In the genomic region with DNA sequence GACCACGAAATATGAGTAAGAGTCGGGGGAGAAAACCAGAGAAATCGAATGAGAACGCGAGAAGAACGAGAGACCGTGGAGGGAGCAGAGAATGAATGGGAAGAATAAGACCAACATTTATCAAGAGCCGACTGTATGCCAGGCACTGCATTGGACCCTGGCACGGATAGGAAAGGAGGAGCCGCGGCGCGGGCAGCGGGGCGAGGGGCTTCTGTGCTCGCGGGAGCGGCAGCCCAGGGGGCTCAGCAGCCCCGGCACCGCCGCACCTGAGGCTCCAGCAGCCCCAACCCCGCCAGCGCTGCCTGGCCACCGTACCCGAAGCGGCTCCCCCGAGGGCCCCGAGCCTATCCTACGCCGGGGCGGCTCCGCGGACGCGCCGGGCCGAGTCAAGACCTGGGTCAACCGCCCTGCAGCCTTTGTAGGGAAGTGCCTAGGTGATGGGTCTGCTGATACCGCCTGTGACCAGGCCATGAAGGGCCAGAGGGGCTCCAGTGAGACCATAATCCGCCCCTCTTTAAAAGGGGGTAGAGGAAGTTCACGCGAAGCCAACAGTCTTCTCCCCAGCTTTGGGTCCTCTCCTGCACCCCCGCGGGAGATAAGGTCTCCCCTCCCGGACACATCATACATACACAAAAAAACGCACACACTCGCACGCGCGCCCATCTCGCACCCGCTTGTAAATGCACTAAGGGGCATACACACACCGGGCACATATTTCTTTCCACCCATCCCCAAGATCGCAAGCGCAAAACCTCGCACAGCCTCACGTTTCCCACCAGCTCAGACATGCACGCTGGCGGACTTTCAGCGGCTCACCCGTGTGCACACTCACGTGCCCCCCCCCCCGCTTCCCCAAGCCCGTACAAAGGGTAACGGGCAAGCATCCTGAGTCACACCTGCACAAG, we compare ENCODE assay signal across 1 cellular context.
TF ChIP-seq lines count a peak whose summit lies in the region.

No MANE protein-coding gene starts in this region.

TF ChIP-seq in HepG2, 621 proteins besides CTCF, POLR2A, EP300 and RAD21 (continues in another document):
- TF ChIP-seq EZH2 (conservative IDR thresholded peaks at IDR 0.05; ENCODE audit: low read depth, low read length) = peak; percentile 85; the same call in 1 of the 2 replicates
- TF ChIP-seq ZNF891 (CRISPR knock-in tag; IDR thresholded peaks at IDR 0.05) = 0 out of 2 replicates have a peak, but pooled peaks have one; percentile 1
- TF ChIP-seq NRL (CRISPR knock-in tag; IDR thresholded peaks at IDR 0.05; ENCODE audit: borderline replicate concordance) = 0 out of 2 replicates have a peak, but pooled peaks have one; percentile 16
- TF ChIP-seq THAP11 (CRISPR knock-in tag; IDR thresholded peaks at IDR 0.05) = 0 out of 2 replicates have a peak, but pooled peaks have one; percentile 0
- TF ChIP-seq, protein P1, sequence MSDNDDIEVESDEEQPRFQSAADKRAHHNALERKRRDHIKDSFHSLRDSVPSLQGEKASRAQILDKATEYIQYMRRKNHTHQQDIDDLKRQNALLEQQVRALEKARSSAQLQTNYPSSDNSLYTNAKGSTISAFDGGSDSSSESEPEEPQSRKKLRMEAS (IDR thresholded peaks at IDR 0.05) = peak; percentile 71
- TF ChIP-seq, protein P2, sequence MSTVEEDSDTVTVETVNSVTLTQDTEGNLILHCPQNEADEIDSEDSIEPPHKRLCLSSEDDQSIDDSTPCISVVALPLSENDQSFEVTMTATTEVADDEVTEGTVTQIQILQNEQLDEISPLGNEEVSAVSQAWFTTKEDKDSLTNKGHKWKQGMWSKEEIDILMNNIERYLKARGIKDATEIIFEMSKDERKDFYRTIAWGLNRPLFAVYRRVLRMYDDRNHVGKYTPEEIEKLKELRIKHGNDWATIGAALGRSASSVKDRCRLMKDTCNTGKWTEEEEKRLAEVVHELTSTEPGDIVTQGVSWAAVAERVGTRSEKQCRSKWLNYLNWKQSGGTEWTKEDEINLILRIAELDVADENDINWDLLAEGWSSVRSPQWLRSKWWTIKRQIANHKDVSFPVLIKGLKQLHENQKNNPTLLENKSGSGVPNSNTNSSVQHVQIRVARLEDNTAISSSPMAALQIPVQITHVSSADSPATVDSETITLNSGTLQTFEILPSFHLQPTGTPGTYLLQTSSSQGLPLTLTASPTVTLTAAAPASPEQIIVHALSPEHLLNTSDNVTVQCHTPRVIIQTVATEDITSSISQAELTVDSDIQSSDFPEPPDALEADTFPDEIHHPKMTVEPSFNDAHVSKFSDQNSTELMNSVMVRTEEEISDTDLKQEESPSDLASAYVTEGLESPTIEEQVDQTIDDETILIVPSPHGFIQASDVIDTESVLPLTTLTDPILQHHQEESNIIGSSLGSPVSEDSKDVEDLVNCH (CRISPR knock-in tag; IDR thresholded peaks at IDR 0.05) = no peak
- no peak for TF ChIP-seq TCF7L2 (IDR thresholded peaks at IDR 0.05; ENCODE audit: low read depth, low read length)
- TF ChIP-seq, protein P3, sequence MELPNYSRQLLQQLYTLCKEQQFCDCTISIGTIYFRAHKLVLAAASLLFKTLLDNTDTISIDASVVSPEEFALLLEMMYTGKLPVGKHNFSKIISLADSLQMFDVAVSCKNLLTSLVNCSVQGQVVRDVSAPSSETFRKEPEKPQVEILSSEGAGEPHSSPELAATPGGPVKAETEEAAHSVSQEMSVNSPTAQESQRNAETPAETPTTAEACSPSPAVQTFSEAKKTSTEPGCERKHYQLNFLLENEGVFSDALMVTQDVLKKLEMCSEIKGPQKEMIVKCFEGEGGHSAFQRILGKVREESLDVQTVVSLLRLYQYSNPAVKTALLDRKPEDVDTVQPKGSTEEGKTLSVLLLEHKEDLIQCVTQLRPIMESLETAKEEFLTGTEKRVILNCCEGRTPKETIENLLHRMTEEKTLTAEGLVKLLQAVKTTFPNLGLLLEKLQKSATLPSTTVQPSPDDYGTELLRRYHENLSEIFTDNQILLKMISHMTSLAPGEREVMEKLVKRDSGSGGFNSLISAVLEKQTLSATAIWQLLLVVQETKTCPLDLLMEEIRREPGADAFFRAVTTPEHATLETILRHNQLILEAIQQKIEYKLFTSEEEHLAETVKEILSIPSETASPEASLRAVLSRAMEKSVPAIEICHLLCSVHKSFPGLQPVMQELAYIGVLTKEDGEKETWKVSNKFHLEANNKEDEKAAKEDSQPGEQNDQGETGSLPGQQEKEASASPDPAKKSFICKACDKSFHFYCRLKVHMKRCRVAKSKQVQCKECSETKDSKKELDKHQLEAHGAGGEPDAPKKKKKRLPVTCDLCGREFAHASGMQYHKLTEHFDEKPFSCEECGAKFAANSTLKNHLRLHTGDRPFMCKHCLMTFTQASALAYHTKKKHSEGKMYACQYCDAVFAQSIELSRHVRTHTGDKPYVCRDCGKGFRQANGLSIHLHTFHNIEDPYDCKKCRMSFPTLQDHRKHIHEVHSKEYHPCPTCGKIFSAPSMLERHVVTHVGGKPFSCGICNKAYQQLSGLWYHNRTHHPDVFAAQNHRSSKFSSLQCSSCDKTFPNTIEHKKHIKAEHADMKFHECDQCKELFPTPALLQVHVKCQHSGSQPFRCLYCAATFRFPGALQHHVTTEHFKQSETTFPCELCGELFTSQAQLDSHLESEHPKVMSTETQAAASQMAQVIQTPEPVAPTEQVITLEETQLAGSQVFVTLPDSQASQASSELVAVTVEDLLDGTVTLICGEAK (IDR thresholded peaks at IDR 0.05) = no peak
- TF ChIP-seq, protein P3 (CRISPR knock-in tag; IDR thresholded peaks at IDR 0.05) = no peak
- TF ChIP-seq, protein P4, sequence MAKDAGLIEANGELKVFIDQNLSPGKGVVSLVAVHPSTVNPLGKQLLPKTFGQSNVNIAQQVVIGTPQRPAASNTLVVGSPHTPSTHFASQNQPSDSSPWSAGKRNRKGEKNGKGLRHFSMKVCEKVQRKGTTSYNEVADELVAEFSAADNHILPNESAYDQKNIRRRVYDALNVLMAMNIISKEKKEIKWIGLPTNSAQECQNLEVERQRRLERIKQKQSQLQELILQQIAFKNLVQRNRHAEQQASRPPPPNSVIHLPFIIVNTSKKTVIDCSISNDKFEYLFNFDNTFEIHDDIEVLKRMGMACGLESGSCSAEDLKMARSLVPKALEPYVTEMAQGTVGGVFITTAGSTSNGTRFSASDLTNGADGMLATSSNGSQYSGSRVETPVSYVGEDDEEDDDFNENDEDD (CRISPR knock-in tag; IDR thresholded peaks at IDR 0.05; ENCODE audit: borderline replicate concordance) = peak; percentile 32; the same call in 1 of the 2 replicates
- TF ChIP-seq ZNF776 (CRISPR knock-in tag; IDR thresholded peaks at IDR 0.05) = no peak
- TF ChIP-seq GATA4 (IDR thresholded peaks at IDR 0.05; ENCODE audit: borderline replicate concordance, low read depth) = no peak
- TF ChIP-seq ARNTL (CRISPR knock-in tag; IDR thresholded peaks at IDR 0.05) = 0 out of 2 replicates have a peak, but pooled peaks have one; percentile 17
- no peak for TF ChIP-seq PHF8 (CRISPR knock-in tag; IDR thresholded peaks at IDR 0.05)
- no peak for TF ChIP-seq SMC3 (IDR thresholded peaks at IDR 0.05; ENCODE audit: low read length)
- no peak for TF ChIP-seq NFIB (CRISPR knock-in tag; IDR thresholded peaks at IDR 0.05; ENCODE audit: borderline replicate concordance)
- no peak for TF ChIP-seq RBAK (CRISPR knock-in tag; IDR thresholded peaks at IDR 0.05)
- no peak for TF ChIP-seq EHMT2 (IDR thresholded peaks at IDR 0.05; ENCODE audit: borderline replicate concordance, low read depth, low read length)
- no peak for TF ChIP-seq ZSCAN25 (CRISPR knock-in tag; IDR thresholded peaks at IDR 0.05)
- 0 out of 2 replicates have a peak, but pooled peaks have one; percentile 51 for TF ChIP-seq NAIF1 (CRISPR knock-in tag; IDR thresholded peaks at IDR 0.05; ENCODE audit: borderline replicate concordance)
- TF ChIP-seq SSRP1 (CRISPR knock-in tag; IDR thresholded peaks at IDR 0.05) = 0 out of 2 replicates have a peak, but pooled peaks have one; percentile 23
- TF ChIP-seq, protein P5, sequence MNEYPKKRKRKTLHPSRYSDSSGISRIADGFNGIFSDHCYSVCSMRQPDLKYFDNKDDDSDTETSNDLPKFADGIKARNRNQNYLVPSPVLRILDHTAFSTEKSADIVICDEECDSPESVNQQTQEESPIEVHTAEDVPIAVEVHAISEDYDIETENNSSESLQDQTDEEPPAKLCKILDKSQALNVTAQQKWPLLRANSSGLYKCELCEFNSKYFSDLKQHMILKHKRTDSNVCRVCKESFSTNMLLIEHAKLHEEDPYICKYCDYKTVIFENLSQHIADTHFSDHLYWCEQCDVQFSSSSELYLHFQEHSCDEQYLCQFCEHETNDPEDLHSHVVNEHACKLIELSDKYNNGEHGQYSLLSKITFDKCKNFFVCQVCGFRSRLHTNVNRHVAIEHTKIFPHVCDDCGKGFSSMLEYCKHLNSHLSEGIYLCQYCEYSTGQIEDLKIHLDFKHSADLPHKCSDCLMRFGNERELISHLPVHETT (CRISPR knock-in tag; conservative IDR thresholded peaks at IDR 0.05) = no peak
- no peak for TF ChIP-seq ZNF678 (CRISPR knock-in tag; IDR thresholded peaks at IDR 0.05)
- TF ChIP-seq SP1 (IDR thresholded peaks at IDR 0.05) = no peak
- no peak for TF ChIP-seq SP1 (CRISPR knock-in tag; IDR thresholded peaks at IDR 0.05)
- no peak for TF ChIP-seq NFKBIZ (CRISPR knock-in tag; IDR thresholded peaks at IDR 0.05)
- TF ChIP-seq, protein P6, sequence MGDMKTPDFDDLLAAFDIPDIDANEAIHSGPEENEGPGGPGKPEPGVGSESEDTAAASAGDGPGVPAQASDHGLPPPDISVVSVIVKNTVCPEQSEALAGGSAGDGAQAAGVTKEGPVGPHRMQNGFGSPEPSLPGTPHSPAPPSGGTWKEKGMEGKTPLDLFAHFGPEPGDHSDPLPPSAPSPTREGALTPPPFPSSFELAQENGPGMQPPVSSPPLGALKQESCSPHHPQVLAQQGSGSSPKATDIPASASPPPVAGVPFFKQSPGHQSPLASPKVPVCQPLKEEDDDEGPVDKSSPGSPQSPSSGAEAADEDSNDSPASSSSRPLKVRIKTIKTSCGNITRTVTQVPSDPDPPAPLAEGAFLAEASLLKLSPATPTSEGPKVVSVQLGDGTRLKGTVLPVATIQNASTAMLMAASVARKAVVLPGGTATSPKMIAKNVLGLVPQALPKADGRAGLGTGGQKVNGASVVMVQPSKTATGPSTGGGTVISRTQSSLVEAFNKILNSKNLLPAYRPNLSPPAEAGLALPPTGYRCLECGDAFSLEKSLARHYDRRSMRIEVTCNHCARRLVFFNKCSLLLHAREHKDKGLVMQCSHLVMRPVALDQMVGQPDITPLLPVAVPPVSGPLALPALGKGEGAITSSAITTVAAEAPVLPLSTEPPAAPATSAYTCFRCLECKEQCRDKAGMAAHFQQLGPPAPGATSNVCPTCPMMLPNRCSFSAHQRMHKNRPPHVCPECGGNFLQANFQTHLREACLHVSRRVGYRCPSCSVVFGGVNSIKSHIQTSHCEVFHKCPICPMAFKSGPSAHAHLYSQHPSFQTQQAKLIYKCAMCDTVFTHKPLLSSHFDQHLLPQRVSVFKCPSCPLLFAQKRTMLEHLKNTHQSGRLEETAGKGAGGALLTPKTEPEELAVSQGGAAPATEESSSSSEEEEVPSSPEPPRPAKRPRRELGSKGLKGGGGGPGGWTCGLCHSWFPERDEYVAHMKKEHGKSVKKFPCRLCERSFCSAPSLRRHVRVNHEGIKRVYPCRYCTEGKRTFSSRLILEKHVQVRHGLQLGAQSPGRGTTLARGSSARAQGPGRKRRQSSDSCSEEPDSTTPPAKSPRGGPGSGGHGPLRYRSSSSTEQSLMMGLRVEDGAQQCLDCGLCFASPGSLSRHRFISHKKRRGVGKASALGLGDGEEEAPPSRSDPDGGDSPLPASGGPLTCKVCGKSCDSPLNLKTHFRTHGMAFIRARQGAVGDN (CRISPR knock-in tag; IDR thresholded peaks at IDR 0.05) = peak; percentile 68
- 0 out of 2 replicates have a peak, but pooled peaks have one; percentile 25 for TF ChIP-seq HIVEP1 (CRISPR knock-in tag; IDR thresholded peaks at IDR 0.05)
- TF ChIP-seq, protein P7, sequence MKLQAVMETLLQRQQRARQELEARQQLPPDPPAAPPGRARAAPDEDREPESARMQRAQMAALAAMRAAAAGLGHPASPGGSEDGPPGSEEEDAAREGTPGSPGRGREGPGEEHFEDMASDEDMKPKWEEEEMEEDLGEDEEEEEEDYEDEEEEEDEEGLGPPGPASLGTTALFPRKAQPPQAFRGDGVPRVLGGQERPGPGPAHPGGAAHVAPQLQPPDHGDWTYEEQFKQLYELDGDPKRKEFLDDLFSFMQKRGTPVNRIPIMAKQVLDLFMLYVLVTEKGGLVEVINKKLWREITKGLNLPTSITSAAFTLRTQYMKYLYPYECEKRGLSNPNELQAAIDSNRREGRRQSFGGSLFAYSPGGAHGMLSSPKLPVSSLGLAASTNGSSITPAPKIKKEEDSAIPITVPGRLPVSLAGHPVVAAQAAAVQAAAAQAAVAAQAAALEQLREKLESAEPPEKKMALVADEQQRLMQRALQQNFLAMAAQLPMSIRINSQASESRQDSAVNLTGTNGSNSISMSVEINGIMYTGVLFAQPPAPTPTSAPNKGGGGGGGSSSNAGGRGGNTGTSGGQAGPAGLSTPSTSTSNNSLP (IDR thresholded peaks at IDR 0.05; ENCODE audit: low read depth, low read length) = no peak
- no peak for TF ChIP-seq IKZF1 (IDR thresholded peaks at IDR 0.05)
- no peak for TF ChIP-seq ZMYM3 (CRISPR knock-in tag; IDR thresholded peaks at IDR 0.05)
- TF ChIP-seq STAT5B (CRISPR knock-in tag; IDR thresholded peaks at IDR 0.05) = no peak
- no peak for TF ChIP-seq ZNF619 (CRISPR knock-in tag; IDR thresholded peaks at IDR 0.05)
- TF ChIP-seq SAFB2 (CRISPR knock-in tag; IDR thresholded peaks at IDR 0.05; ENCODE audit: borderline replicate concordance, low read depth) = 0 out of 2 replicates have a peak, but pooled peaks have one; percentile 57
- TF ChIP-seq WIZ (CRISPR knock-in tag; IDR thresholded peaks at IDR 0.05) = no peak
